13 cellular contexts compared by ENCODE assay signal in the genomic region with DNA sequence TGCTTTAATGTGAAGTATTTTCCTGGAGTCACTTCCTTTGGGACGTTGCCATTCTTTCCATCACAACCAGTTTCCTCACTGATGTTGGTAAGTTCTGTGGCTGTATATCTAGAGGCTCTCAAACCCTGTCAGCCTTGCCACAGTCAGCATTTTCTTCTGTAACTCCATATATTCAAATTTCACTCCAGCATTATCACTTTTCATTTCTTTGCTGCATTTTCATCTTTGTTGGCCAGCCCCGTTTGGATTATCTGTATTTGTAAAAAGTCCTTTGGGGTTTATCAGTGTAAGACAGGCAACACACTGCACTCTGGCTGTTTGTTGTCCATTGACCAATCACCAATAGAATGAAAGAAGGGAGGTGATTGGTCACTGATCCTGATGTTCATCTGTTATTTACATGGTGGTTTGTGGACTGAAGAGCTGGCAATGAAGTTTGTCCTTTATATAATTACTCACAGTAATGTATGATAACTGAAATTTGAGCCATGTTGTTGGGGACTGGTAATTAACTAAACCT. TPM values are rescaled to one million over a fixed set of nuclear protein-coding genes. Genes with fewer than 3 reads are reported as not detected.
DNase-seq lines count a peak whose midpoint lies in the region; ATAC-seq and TF ChIP-seq lines count a peak whose summit lies in the region.
"Had no signal": no experiment of that assay in that cellular context is flagged by ENCODE, and none has a peak within 500 bp of the region (broad histone marks: within the 10 kb centered on the region; RNA-seq: fewer than 3 reads in every experiment).

No MANE protein-coding gene starts in this region.

- no peak overlapping the region for H3K4me2 ChIP-seq in PC-3 (ENCODE audit: low read length)

- POLR2A ChIA-PET in PC-3 (lab: Charles Lee; ENCODE audit: unreplicated experiment): no interaction called here

- TF ChIP-seq EP300 in sigmoid colon (IDR thresholded peaks at IDR 0.05): no peak

- H3K4me3 Mint-ChIP-seq in glutamatergic neuron (ENCODE audit: unreplicated experiment): no peak overlapping the region

- no peak overlapping the region for H2AFZ ChIP-seq in PC-3 (ENCODE audit: low read length)

- no peak overlapping the region for H3K27ac ChIP-seq in PC-3 (ENCODE audit: low read length)
- no peak overlapping the region for H3K27ac ChIP-seq in sigmoid colon
- no peak overlapping the region for H3K27ac ChIP-seq in colonic mucosa
- H3K27ac ChIP-seq: ascending aorta, testis had no signal

- peaks cover 19% of the 10 kb centered on the region for H4K20me1 ChIP-seq in PC-3 (ENCODE audit: low read length)

- H3K27ac Mint-ChIP-seq in glutamatergic neuron (ENCODE audit: unreplicated experiment): peak overlapping the region; percentile 18

- H3K9me3 ChIP-seq in PC-3 (ENCODE audit: low read length) (no peaks in the 10 kb centered on the region), sigmoid colon (no peaks in the 10 kb centered on the region), colonic mucosa (no peaks in the 10 kb centered on the region)
- H3K9me3 ChIP-seq: ascending aorta, testis had no signal

- H3K4me1 ChIP-seq in PC-3 (ENCODE audit: insufficient read depth, low read length): no peaks in the 10 kb centered on the region; the same call in 1 of the 2 replicates
- peaks cover 0 to 18% (median 10%) of the 10 kb centered on the region in 4 donors for H3K4me1 ChIP-seq in sigmoid colon
- H3K4me1 ChIP-seq in colonic mucosa: peaks cover 2% of the 10 kb centered on the region
- H3K4me1 ChIP-seq: testis had no signal

- no peaks in the 10 kb centered on the region for H3K9me2 ChIP-seq in PC-3 (replicated peaks; ENCODE audit: low read length)

- 43 to 46% methylated on average over 2 of the region's 2 CpGs for WGBS in sigmoid colon, 2 donors

- peaks cover 65% of the 10 kb centered on the region for H3K79me2 ChIP-seq in PC-3 (ENCODE audit: low read length)

- no peak for TF ChIP-seq CTCF in PC-3 (conservative IDR thresholded peaks at IDR 0.05; ENCODE audit: low read depth, low read length)
- TF ChIP-seq CTCF in glutamatergic neuron (IDR thresholded peaks at IDR 0.05; ENCODE audit: partially characterized antibody, unreplicated experiment): no peak
- no peak for TF ChIP-seq CTCF in sigmoid colon (IDR thresholded peaks at IDR 0.05)
- TF ChIP-seq CTCF in colonic mucosa (IDR thresholded peaks at IDR 0.05): no peak

- no TSS peak for BruUV-seq in PC-3 (replicated peaks; lab: Mats Ljungman, UMichigan)

- H3K36me3 ChIP-seq in PC-3 (ENCODE audit: low read depth, low read length) (peaks cover 4% of the 10 kb centered on the region), sigmoid colon (peaks cover 0 to 25% (median 0%) of the 10 kb centered on the region in 4 donors), colonic mucosa (no peaks in the 10 kb centered on the region)

- DNase-seq in COR-L47 (lab: John Stamatoyannopoulos, UW): peak; percentile 8
- DNase-seq in PC-3: peak; percentile 14
- no peak for DNase-seq in glutamatergic neuron
- DNase-seq in sigmoid colon: no peak
- no peak for DNase-seq in colonic mucosa
- no peak for DNase-seq in mucosa of gallbladder (ENCODE audit: low spot score)
- no peak for DNase-seq in CD1c-positive myeloid dendritic cell (ENCODE audit: extremely low spot score)
- DNase-seq: activated CD4-positive, alpha-beta T cell treated with anti-CD3 and anti-CD28 coated beads for 4 hours; NCI-H526; stimulated activated CD4-positive, alpha-beta T cell treated with anti-CD3 and anti-CD28 coated beads, Interleukin-12 subunit alpha, Interleukin-12 subunit beta, amount 100 ng/mL, for 4 hours; testis had no signal

- H3K27me3 ChIP-seq in PC-3 (ENCODE audit: low read length): no peaks in the 10 kb centered on the region
- H3K27me3 ChIP-seq in sigmoid colon: no peaks in the 10 kb centered on the region
- H3K27me3 ChIP-seq in colonic mucosa: no peaks in the 10 kb centered on the region
- H3K27me3 ChIP-seq: ascending aorta, testis had no signal

- ATAC-seq in GM21825 (IDR thresholded peaks at IDR 0.05; ENCODE audit: unreplicated experiment): peak; percentile 45
- peak; percentile 18; the same call in 1 of the 2 replicates for ATAC-seq in PC-3

- no peak overlapping the region for H3K9ac ChIP-seq in PC-3 (ENCODE audit: low read length)
- no peak overlapping the region for H3K9ac ChIP-seq in colonic mucosa (ENCODE audit: low read depth in 2 of 2, low read length in 2 of 2)

- H3F3A ChIP-seq in PC-3 (ENCODE audit: low read length, unreplicated experiment): no peaks in the 10 kb centered on the region

- H3K27me3 Mint-ChIP-seq in glutamatergic neuron (ENCODE audit: unreplicated experiment): no peaks in the 10 kb centered on the region

- intact Hi-C loops in PC-3 (cut with micrococcal nuclease) (no loop called here), sigmoid colon (cut with DNase I) (no loop called here), colonic mucosa (cut with DNase I) (no loop called here)

- CTCF ChIA-PET in PC-3 (lab: Charles Lee): no interaction called here

- H3K9me3 Mint-ChIP-seq in glutamatergic neuron (ENCODE audit: unreplicated experiment): no peaks in the 10 kb centered on the region

- H3K4me3 ChIP-seq in PC-3 (ENCODE audit: low read length) (no peak overlapping the region), sigmoid colon (no peak overlapping the region), colonic mucosa (no peak overlapping the region)
- H3K4me3 ChIP-seq: ascending aorta, testis had no signal

- peaks cover 9% of the 10 kb centered on the region for H3K4me1 Mint-ChIP-seq in glutamatergic neuron (ENCODE audit: low read depth, unreplicated experiment)

- TF ChIP-seq POLR2A in sigmoid colon (IDR thresholded peaks at IDR 0.05): no peak

- no peaks in the 10 kb centered on the region for H3K36me3 Mint-ChIP-seq in glutamatergic neuron (ENCODE audit: unreplicated experiment)

RNA-seq across cellular contexts. Expression of a gene that starts 20.3 kb away (rescaled TPM):
- total RNA-seq in PC-3 (2014; rRNA removed) (42.2 and 43.3 TPM in 2 replicates), glutamatergic neuron (ENCODE audit: unreplicated experiment) (82.3 TPM), sigmoid colon (10 to 100 TPM; 22.8 to 45.7 (median 29.0) TPM), colonic mucosa (10 to 100 TPM; 40.9 to 62.9 TPM), mucosa of gallbladder (36.7 TPM)
- polyA plus RNA-seq in sigmoid colon: 10 to 100 TPM; 12.7 to 25.6 (median 14.4) TPM

RNA-seq across cellular contexts. Expression of a gene that starts 36.5 kb away (rescaled TPM):
- total RNA-seq in PC-3 (2014; rRNA removed): 32.3 and 32.9 TPM in 2 replicates
- total RNA-seq in glutamatergic neuron (ENCODE audit: unreplicated experiment): 19.7 TPM
- total RNA-seq in sigmoid colon: 10 to 100 TPM; 14.4 to 28.2 (median 22.6) TPM
- 10 to 100 TPM in 1 of 3 donors, 1 to 10 TPM in 2; 2.8 to 11.7 (median 3.0) TPM for polyA plus RNA-seq in sigmoid colon
- 10 to 100 TPM; 29.4 to 30.9 TPM for total RNA-seq in colonic mucosa
- total RNA-seq in mucosa of gallbladder: 47.8 TPM

Comparison
In these comparisons a context has a peak if more than half of its experiments do, and no peak if none do; other contexts are left out.
1. DNase-seq: peak in COR-L47 (single experiment) and PC-3 (single experiment); none in glutamatergic neuron (single experiment), sigmoid colon (single experiment), colonic mucosa (single experiment), mucosa of gallbladder (single experiment) and CD1c-positive myeloid dendritic cell (single experiment).